ENCODE assay signal across 9 cellular contexts in the genomic region with DNA sequence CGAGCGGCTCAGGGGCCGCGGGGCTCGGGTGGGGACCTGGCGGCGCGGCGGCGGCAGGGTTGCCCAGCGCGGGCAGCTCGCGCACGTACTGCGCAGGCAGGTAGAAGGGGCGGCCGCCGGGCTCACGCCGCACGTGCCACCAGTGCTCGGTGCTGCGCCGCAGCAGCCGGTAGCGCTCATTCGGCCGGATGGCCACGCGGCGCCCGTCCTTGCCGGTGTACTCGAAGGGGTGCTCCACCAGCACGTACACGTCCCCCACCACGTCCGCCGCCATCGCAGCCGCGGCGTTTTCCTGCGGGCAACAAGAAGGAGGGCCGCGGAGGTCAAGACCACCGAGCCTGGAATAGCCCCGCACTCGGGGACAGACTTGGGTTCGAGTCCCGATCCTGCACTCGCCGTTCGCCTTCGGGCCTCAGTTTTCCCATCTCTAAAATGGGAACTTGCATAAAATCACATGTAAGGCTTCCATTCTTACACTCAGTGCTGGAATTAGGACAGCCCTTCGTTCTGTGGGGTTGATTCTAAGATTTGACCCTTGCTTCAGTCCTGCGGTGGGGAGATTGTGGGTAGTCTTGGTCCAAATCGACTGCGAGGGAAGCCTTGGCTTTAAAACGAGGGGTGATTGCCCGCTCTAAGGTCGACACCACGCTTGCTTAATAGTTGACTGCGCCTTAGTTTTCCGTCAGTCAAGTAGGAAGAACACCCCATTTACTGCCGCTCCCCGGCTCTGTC. TPM values are rescaled to one million over a fixed set of nuclear protein-coding genes. Genes with fewer than 3 reads are reported as not detected.
DNase-seq lines count a peak whose midpoint lies in the region; ATAC-seq and TF ChIP-seq lines count a peak whose summit lies in the region.
"Had no signal": no experiment of that assay in that cellular context is flagged by ENCODE, and none has a peak within 500 bp of the region (broad histone marks: within the 10 kb centered on the region; RNA-seq: fewer than 3 reads in every experiment).

No MANE protein-coding gene starts in this region.

- no peak for TF ChIP-seq POLR2A in GM18505 (IDR thresholded peaks at IDR 0.05; ENCODE audit: borderline replicate concordance, extremely low read depth, insufficient read depth, insufficient read length)

- H3K4me3 ChIP-seq in iPS-18c (ENCODE audit: insufficient read depth, low read depth, low read length) = peak overlapping the region; percentile 72; the same call in 1 of the 2 replicates

- ATAC-seq in stimulated activated naive B cell treated with anti-CD40 and anti-IgM and Interleukin-4, amounts not matched to agents 10 μg/mL and 1 μg/mL and 100 μg/mL, for 72 hours (replicated peaks) = no peak
- no peak for ATAC-seq in GM18505 (IDR thresholded peaks at IDR 0.05; ENCODE audit: unreplicated experiment)
- no peak for ATAC-seq in GM21737 (IDR thresholded peaks at IDR 0.05; ENCODE audit: unreplicated experiment)

- peak overlapping the region; percentile 85 for H3K4me3 Mint-ChIP-seq in activated CD4-positive, alpha-beta T cell treated with anti-CD3 and anti-CD28 coated beads, Interleukin-2, amount 10 ng/mL, durations not matched to agents 24 days and 14 days
- H3K4me3 Mint-ChIP-seq in activated naive CD8-positive, alpha-beta T cell = peak overlapping the region; percentile 81
- H3K4me3 Mint-ChIP-seq in stimulated activated naive B cell treated with anti-CD40 and anti-IgM and Interleukin-4, amounts not matched to agents 10 μg/mL and 1 μg/mL and 100 μg/mL, for 72 hours = peak overlapping the region; percentile 36 to 83

- no peak for DNase-seq in activated CD4-positive, alpha-beta T cell treated with anti-CD3 and anti-CD28 coated beads, Interleukin-2, amount 10 ng/mL, durations not matched to agents 24 days and 14 days
- no peak for DNase-seq in activated CD4-positive, alpha-beta T cell treated with anti-CD3 and anti-CD28 coated beads, Interleukin-2, amount 50 U/mL, for 4 hours
- DNase-seq in stimulated activated naive B cell treated with anti-CD40 and anti-IgM and Interleukin-4, amounts not matched to agents 10 μg/mL and 1 μg/mL and 100 μg/mL, for 72 hours = no peak
- DNase-seq in stimulated activated CD4-positive, alpha-beta T cell treated with anti-CD3 and anti-CD28 coated beads, Interleukin-4, amount 100 ng/mL, for 24 hours = no peak
- DNase-seq: kidney glomerular epithelial cell had no signal

- H3K27me3 Mint-ChIP-seq in activated CD4-positive, alpha-beta T cell treated with anti-CD3 and anti-CD28 coated beads, Interleukin-2, amount 10 ng/mL, durations not matched to agents 24 days and 14 days = no peaks in the 10 kb centered on the region
- H3K27me3 Mint-ChIP-seq in activated naive CD8-positive, alpha-beta T cell = no peaks in the 10 kb centered on the region
- H3K27me3 Mint-ChIP-seq in stimulated activated naive B cell treated with anti-CD40 and anti-IgM and Interleukin-4, amounts not matched to agents 10 μg/mL and 1 μg/mL and 100 μg/mL, for 72 hours = no peaks in the 10 kb centered on the region

- no peaks in the 10 kb centered on the region for H3K9me3 Mint-ChIP-seq in activated CD4-positive, alpha-beta T cell treated with anti-CD3 and anti-CD28 coated beads, Interleukin-2, amount 10 ng/mL, durations not matched to agents 24 days and 14 days
- no peaks in the 10 kb centered on the region for H3K9me3 Mint-ChIP-seq in activated naive CD8-positive, alpha-beta T cell (ENCODE audit: low read depth)
- H3K9me3 Mint-ChIP-seq in stimulated activated naive B cell treated with anti-CD40 and anti-IgM and Interleukin-4, amounts not matched to agents 10 μg/mL and 1 μg/mL and 100 μg/mL, for 72 hours = no peaks in the 10 kb centered on the region

- H3K4me1 Mint-ChIP-seq in activated CD4-positive, alpha-beta T cell treated with anti-CD3 and anti-CD28 coated beads, Interleukin-2, amount 10 ng/mL, durations not matched to agents 24 days and 14 days = peaks cover 21% of the 10 kb centered on the region
- H3K4me1 Mint-ChIP-seq in activated naive CD8-positive, alpha-beta T cell (ENCODE audit: low read depth) = peaks cover 18% of the 10 kb centered on the region
- peaks cover 35 to 61% of the 10 kb centered on the region in 2 donors for H3K4me1 Mint-ChIP-seq in stimulated activated naive B cell treated with anti-CD40 and anti-IgM and Interleukin-4, amounts not matched to agents 10 μg/mL and 1 μg/mL and 100 μg/mL, for 72 hours

- H3K27ac Mint-ChIP-seq in activated CD4-positive, alpha-beta T cell treated with anti-CD3 and anti-CD28 coated beads, Interleukin-2, amount 10 ng/mL, durations not matched to agents 24 days and 14 days = no peak overlapping the region
- no peak overlapping the region for H3K27ac Mint-ChIP-seq in activated naive CD8-positive, alpha-beta T cell
- H3K27ac Mint-ChIP-seq in stimulated activated naive B cell treated with anti-CD40 and anti-IgM and Interleukin-4, amounts not matched to agents 10 μg/mL and 1 μg/mL and 100 μg/mL, for 72 hours = no peak overlapping the region

- H3K36me3 Mint-ChIP-seq in activated CD4-positive, alpha-beta T cell treated with anti-CD3 and anti-CD28 coated beads, Interleukin-2, amount 10 ng/mL, durations not matched to agents 24 days and 14 days (ENCODE audit: low read depth) = peaks cover 2% of the 10 kb centered on the region
- H3K36me3 Mint-ChIP-seq in activated naive CD8-positive, alpha-beta T cell = no peaks in the 10 kb centered on the region
- H3K36me3 Mint-ChIP-seq in stimulated activated naive B cell treated with anti-CD40 and anti-IgM and Interleukin-4, amounts not matched to agents 10 μg/mL and 1 μg/mL and 100 μg/mL, for 72 hours = no peaks in the 10 kb centered on the region

- intact Hi-C loops in activated CD4-positive, alpha-beta T cell treated with anti-CD3 and anti-CD28 coated beads, Interleukin-2, amount 10 ng/mL, durations not matched to agents 24 days and 14 days (cut with micrococcal nuclease) = no loop called here

- H3K9me3 ChIP-seq in iPS-18c (ENCODE audit: control insufficient read depth, insufficient read depth, low read length) = no peaks in the 10 kb centered on the region

RNA-seq across cellular contexts. Expression of a gene that starts 2.5 kb away (rescaled TPM):
- 47.9 and 48.3 TPM in 2 replicates for total RNA-seq in activated CD4-positive, alpha-beta T cell treated with anti-CD3 and anti-CD28 coated beads, Interleukin-2, amount 10 ng/mL, durations not matched to agents 24 days and 14 days
